ENCODE assay signal across 8 cellular contexts in genomic region chr11:57567512-57568329, GRCh38. TPM values are rescaled to one million over a fixed set of nuclear protein-coding genes. Genes with fewer than 3 reads are reported as not detected.
A peak's percentile ranks its signal among the peaks of the same experiment; 100 is the strongest.
DNase-seq lines count a peak whose midpoint lies in the region; ATAC-seq, FAIRE-seq and TF ChIP-seq lines count a peak whose summit lies in the region.

UBE2L6 (minus strand) TSS chr11:57567672; CDS start chr11:57567611, 61 bp downstream.

- peak within 1 kb of the TSS; percentile 94 for H3K4me3 Mint-ChIP-seq in astrocyte (ENCODE audit: unreplicated experiment)

- no peaks in the 10 kb centered on the region for H3K9me2 ChIP-seq in hepatocyte (replicated peaks; ENCODE audit: insufficient read depth)

- peak within 1 kb of the TSS; percentile 89 for H3K4me3 ChIP-seq in Jurkat, Clone E6-1 (ENCODE audit: low read length)
- H3K4me3 ChIP-seq in astrocyte (ENCODE audit: insufficient read depth, low read depth, low read length) (peak within 1 kb of the TSS; percentile 67), hepatocyte (peak within 1 kb of the TSS; percentile 91)

- H3K36me3 Mint-ChIP-seq in astrocyte (ENCODE audit: low read depth, unreplicated experiment): peaks cover 6% of the 10 kb centered on the region

- peaks cover 21% of the 10 kb centered on the region for H3K4me1 Mint-ChIP-seq in astrocyte (ENCODE audit: low read depth, unreplicated experiment)

- intact Hi-C loops in T-helper 2 cell treated with Interferon-gamma antibody and Interleukin-4, amounts not matched to agents 100 ng/mL and 5 ng/mL, for 36 hours (cut with micrococcal nuclease): loop anchor here (1.0 to 5.0 kb wide), 13 partner anchors 37 to 1011 kb away; partner anchors contain the start of genes CLP1, MED19, TIMM10 and TMX2

- H2AFZ ChIP-seq in astrocyte (ENCODE audit: low read depth, low read length) (peak within 1 kb of the TSS; percentile 96), hepatocyte (peak within 1 kb of the TSS; percentile 99)

- H3K9me3 ChIP-seq in astrocyte (ENCODE audit: insufficient read depth, low read depth, low read length): no peaks in the 10 kb centered on the region
- H3K9me3 ChIP-seq in hepatocyte (ENCODE audit: low read depth): no peaks in the 10 kb centered on the region

- WGBS in hepatocyte (ENCODE audit: low lambda C conversion rate, missing lambda C conversion rate): under 1% methylated on average over 56 of the region's 92 CpGs

- H3K4me2 ChIP-seq in astrocyte (ENCODE audit: low read length): peak within 1 kb of the TSS; percentile 88
- H3K4me2 ChIP-seq in hepatocyte: peak within 1 kb of the TSS; percentile 94

- peaks cover 1% of the 10 kb centered on the region for H3K9me3 Mint-ChIP-seq in astrocyte (ENCODE audit: unreplicated experiment)

- TF ChIP-seq CTCF in astrocyte (IDR thresholded peaks at IDR 0.05; ENCODE audit: insufficient read depth, low read depth, low read length) (no peak), hepatocyte (IDR thresholded peaks at IDR 0.05; ENCODE audit: poor library complexity) (no peak)

- H3K27ac Mint-ChIP-seq in astrocyte (ENCODE audit: unreplicated experiment): peak within 1 kb of the TSS; percentile 82

- peak; percentile 47 for ATAC-seq in GM21576 (IDR thresholded peaks at IDR 0.05; ENCODE audit: unreplicated experiment)

- no peak within 1 kb of the TSS for H3K27ac ChIP-seq in astrocyte (ENCODE audit: low read depth, low read length)
- H3K27ac ChIP-seq in hepatocyte: peak within 1 kb of the TSS; percentile 76

- H3K27me3 Mint-ChIP-seq in astrocyte (ENCODE audit: low read depth, unreplicated experiment): no peaks in the 10 kb centered on the region

- H4K20me1 ChIP-seq in astrocyte (ENCODE audit: insufficient read depth, low read length) (no peaks in the 10 kb centered on the region), hepatocyte (ENCODE audit: insufficient read depth, poor library complexity, severe bottlenecking) (no peaks in the 10 kb centered on the region)

- no peaks in the 10 kb centered on the region for H3K36me3 ChIP-seq in astrocyte (ENCODE audit: insufficient read depth, low read length)
- H3K36me3 ChIP-seq in hepatocyte (replicated peaks; ENCODE audit: insufficient read depth, low read depth): no peaks in the 10 kb centered on the region

- H3K4me1 ChIP-seq in astrocyte (ENCODE audit: insufficient read depth, low read length): peaks cover 9% of the 10 kb centered on the region
- peaks cover 3% of the 10 kb centered on the region for H3K4me1 ChIP-seq in hepatocyte (ENCODE audit: insufficient read depth)

- H3K79me2 ChIP-seq in astrocyte (ENCODE audit: insufficient read depth, low read length) (no peaks in the 10 kb centered on the region), hepatocyte (peaks cover 28% of the 10 kb centered on the region)

- no peak for FAIRE-seq in astrocyte (lab: Jason Lieb, UNC)

- DNase-seq in GDM1 (lab: John Stamatoyannopoulos, UW) (peak; percentile 50), astrocyte (ENCODE audit: low read depth) (peak; percentile 8), hepatocyte (ENCODE audit: low spot score) (peak; percentile 78), retina (peak; percentile 97), NCI-H1694 treated with DMSO at 0.1 percent for 48 hours (lab: John Stamatoyannopoulos, UW) (no peak)
- DNase-seq in Jurkat, Clone E6-1 (ENCODE audit: low read depth, low spot score): peak; percentile 37

- H3K27me3 ChIP-seq in astrocyte (ENCODE audit: insufficient read depth, low read length): no peaks in the 10 kb centered on the region
- no peaks in the 10 kb centered on the region for H3K27me3 ChIP-seq in hepatocyte

- peak within 1 kb of the TSS; percentile 81 for H3K9ac ChIP-seq in astrocyte (ENCODE audit: low read length)

RNA-seq across cellular contexts. Expression of gene UBE2L6, which starts in this region (rescaled TPM):
- polyA plus RNA-seq in Jurkat, Clone E6-1 (2012; ENCODE audit: insufficient read depth, insufficient read length): 87.5 TPM
- 238 and 241 TPM in 2 replicates for total RNA-seq in T-helper 2 cell treated with Interferon-gamma antibody and Interleukin-4, amounts not matched to agents 100 ng/mL and 5 ng/mL, for 36 hours
- total RNA-seq in astrocyte: 159 and 182 TPM in 2 replicates
- 40.6 and 45.7 TPM in 2 replicates for total RNA-seq in hepatocyte
- 109 and 113 TPM in 2 replicates for polyA plus RNA-seq in hepatocyte
